ENCODE assay signal across 20 cellular contexts in genomic region chr16:11416228-11417001, GRCh38.
"Had no signal": no experiment of that assay in that cellular context is flagged by ENCODE, and none has a peak within 500 bp of the region (broad histone marks: within the 10 kb centered on the region; RNA-seq: fewer than 3 reads in every experiment).

No MANE protein-coding gene starts in this region.

- DNase-seq: KBM-7, MG63, NCI-H1092, NCI-H1105 treated with DMSO at 0.1 percent for 48 hours, NCI-H1417 treated with DMSO at 0.1 percent for 48 hours, NCI-H146, NCI-H1694 treated with DMSO at 0.1 percent for 48 hours, NCI-H1930, NCI-H2081, NCI-H2107, NCI-H2227 treated with DMSO at 0.1 percent for 48 hours, NCI-H446, NCI-H510A, NCI-H524 treated with DMSO at 0.1 percent for 48 hours, NCI-H69, NCI-H774, RPMI8226, SHP77, SK-N-SH had no signal

- FAIRE-seq: RCC 7860 had no signal

- H3K9me3 ChIP-seq: MG63, SK-N-SH had no signal

- H3K36me3 ChIP-seq: MG63 had no signal

- H3K9ac ChIP-seq: SK-N-SH had no signal

- H3K4me3 ChIP-seq: MG63 had no signal

- H3K4me2 ChIP-seq: SK-N-SH had no signal

- H3K27me3 ChIP-seq: MG63 had no signal
